In the genomic region with DNA sequence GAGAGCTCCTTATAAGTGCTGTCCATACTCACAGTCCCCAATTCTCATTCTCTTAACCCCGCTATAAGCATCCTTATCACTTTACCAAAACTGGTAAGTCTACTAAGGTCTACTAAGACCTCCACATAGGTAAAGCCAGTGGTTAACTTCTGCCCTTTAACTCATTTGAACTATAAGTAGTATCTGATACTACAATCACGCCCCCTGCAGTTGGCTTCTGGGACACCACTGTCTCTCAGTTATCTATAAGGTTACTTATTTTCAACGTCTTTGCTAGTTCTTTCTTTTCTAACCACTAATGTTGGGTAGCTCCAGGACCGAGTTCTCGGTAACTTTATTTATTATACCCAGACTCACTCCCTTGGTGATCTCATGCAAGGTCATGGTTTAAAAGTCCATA, we compare ENCODE assay signal across 8 cellular contexts.
DNase-seq lines count a peak whose midpoint lies in the region; ATAC-seq and TF ChIP-seq lines count a peak whose summit lies in the region.

No MANE protein-coding gene starts in this region.

- intact Hi-C loops in left lung (cut with DNase I) (no loop called here), aorta (cut with DNase I) (no loop called here)

- H3K27me3 ChIP-seq in left lung (no peaks in the 10 kb centered on the region), aorta (ENCODE audit: control insufficient read depth in 1 of 2, insufficient read depth in 2 of 2, low read length in 1 of 2) (no peaks in the 10 kb centered on the region)

- DNase-seq in GM10248 (ENCODE audit: extremely low spot score) (no peak), KBM-7 (peak; percentile 41), left lung (no peak), ecto neural progenitor cell (ENCODE audit: low spot score) (no peak), NCI-H187 treated with DMSO at 0.1 percent for 48 hours (lab: John Stamatoyannopoulos, UW) (no peak), NCI-H128 (lab: John Stamatoyannopoulos, UW; ENCODE audit: unreplicated experiment) (no peak), aorta (no peak)
- peak; percentile 59 for DNase-seq in activated CD8-positive, alpha-beta memory T cell treated with anti-CD3 and anti-CD28 coated beads, Interleukin-2, amount 50 U/mL, for 48 hours

- TF ChIP-seq CTCF in GM10248 (IDR thresholded peaks at IDR 0.05; ENCODE audit: control extremely low read depth, extremely low read depth, low read depth, missing control alignments) (peak; percentile 18), left lung (IDR thresholded peaks at IDR 0.05) (peak; percentile 19 to 46)

- no peak overlapping the region for H3K4me3 ChIP-seq in left lung
- no peak overlapping the region for H3K4me3 ChIP-seq in aorta (ENCODE audit: low read length in 2 of 2)

- H3K27ac ChIP-seq in left lung (no peak overlapping the region), aorta (ENCODE audit: low read depth in 1 of 2, low read length in 2 of 2) (no peak overlapping the region)

- in situ Hi-C loops in KBM-7 (cut with MboI; ENCODE audit: low pct_unique_long_range_greater_than_20kb, low sequenced_read_pairs), result no loop called here

- ATAC-seq in left lung (peak; percentile 49), aorta (ENCODE audit: low FRiP score) (no peak)

- CTCF ChIA-PET in GM10248 (lab: Yijun Ruan, JAX), result interaction anchor here (0.9 to 2.9 kb wide), 9 partner anchors 9 to 1280 kb away, joined by 3 to 13 read pairs (median 4); no protein-coding TSS in a partner anchor

- POLR2A ChIA-PET in GM10248 (lab: Yijun Ruan, JAX), result no interaction called here

- H3K4me1 ChIP-seq in left lung, result no peaks in the 10 kb centered on the region
- no peaks in the 10 kb centered on the region for H3K4me1 ChIP-seq in aorta (ENCODE audit: control insufficient read depth in 1 of 2, insufficient read depth in 2 of 2, low read length in 2 of 2)

- WGBS in aorta, 2 donors, result 84% methylated on average over 5 of the region's 5 CpGs

- H3K36me3 ChIP-seq in left lung (no peaks in the 10 kb centered on the region), aorta (ENCODE audit: control insufficient read depth in 1 of 2, insufficient read depth in 2 of 2, low read length in 1 of 2) (no peaks in the 10 kb centered on the region)

- H3K9me3 ChIP-seq in left lung, result peaks cover 0 to 4% of the 10 kb centered on the region in 2 donors
- H3K9me3 ChIP-seq in aorta (ENCODE audit: control insufficient read depth, low read length), result no peaks in the 10 kb centered on the region

Comparison
In these comparisons a context has a peak if more than half of its experiments do, and no peak if none do; other contexts are left out.
1. DNase-seq: peak in KBM-7 (single experiment) and activated CD8-positive, alpha-beta memory T cell treated with anti-CD3 and anti-CD28 coated beads, Interleukin-2, amount 50 U/mL, for 48 hours (single experiment); none in GM10248 (single experiment), left lung (0 of 2), ecto neural progenitor cell (single experiment), NCI-H187 treated with DMSO at 0.1 percent for 48 hours (single experiment), NCI-H128 (single experiment) and aorta (0 of 2).